Comparison of ENCODE assay signal across 10 cellular contexts in genomic region chr13:32969516-32969941, GRCh38. TPM values are rescaled to one million over a fixed set of nuclear protein-coding genes. Genes with fewer than 3 reads are reported as not detected.
DNase-seq lines count a peak whose midpoint lies in the region; ATAC-seq and TF ChIP-seq lines count a peak whose summit lies in the region.
"Had no signal": no experiment of that assay in that cellular context is flagged by ENCODE, and none has a peak within 500 bp of the region (broad histone marks: within the 10 kb centered on the region; RNA-seq: fewer than 3 reads in every experiment).

No MANE protein-coding gene starts in this region.

- CTCF ChIA-PET in Caco-2 (lab: Charles Lee): no interaction called here

- H3K4me1 ChIP-seq in Peyer's patch (no peaks in the 10 kb centered on the region), Caco-2 (no peaks in the 10 kb centered on the region)

- POLR2A ChIA-PET in Caco-2 (lab: Charles Lee): no interaction called here

- DNase-seq in stimulated activated naive CD8-positive, alpha-beta T cell treated with anti-CD3 and anti-CD28 coated beads, Interleukin-15, Interleukin-2, amounts not matched to agents 100 U/mL and 50 U/mL, for 24 hours: no peak
- DNase-seq in Peyer's patch (no peak), kidney epithelial cell (ENCODE audit: low read depth) (peak; percentile 60), C1 segment of cervical spinal cord (lab: John Stamatoyannopoulos, UW) (no peak), Caco-2 (no peak), COLO829 (ENCODE audit: low spot score) (no peak)
- no peak for DNase-seq in activated T-cell treated with anti-CD3 and anti-CD28 coated beads, Interleukin-2, amount 50 U/mL, for 48 hours

- TF ChIP-seq CTCF in Peyer's patch (IDR thresholded peaks at IDR 0.05) (no peak), kidney epithelial cell (IDR thresholded peaks at IDR 0.05; ENCODE audit: insufficient read depth, low read length, poor library complexity, severe bottlenecking) (no peak), Caco-2 (IDR thresholded peaks at IDR 0.05; ENCODE audit: insufficient read depth in 1 of 2, low read depth in 1 of 2, low read length in 1 of 2, severe bottlenecking in 1 of 2, unreplicated experiment in 1 of 2) (no peak)

- H3K4me3 ChIP-seq in Peyer's patch: peak overlapping the region in 1 of 4 donors; percentile 26
- H3K4me3 ChIP-seq in kidney epithelial cell (ENCODE audit: low read depth, low read length): no peak overlapping the region
- no peak overlapping the region for H3K4me3 ChIP-seq in Caco-2 (ENCODE audit: low read depth, low read length)

- H3K36me3 ChIP-seq in Peyer's patch (no peaks in the 10 kb centered on the region), kidney epithelial cell (ENCODE audit: control insufficient read depth, insufficient read depth, low read length) (no peaks in the 10 kb centered on the region), Caco-2 (ENCODE audit: control insufficient read depth, insufficient read depth, low read length) (no peaks in the 10 kb centered on the region)

- H3K27me3 ChIP-seq in Peyer's patch (no peaks in the 10 kb centered on the region), kidney epithelial cell (ENCODE audit: control insufficient read depth, insufficient read depth, low read length) (no peaks in the 10 kb centered on the region), Caco-2 (replicated peaks; ENCODE audit: control insufficient read depth, insufficient read depth, low read length) (no peaks in the 10 kb centered on the region)

- H3K27ac Mint-ChIP-seq in stimulated activated naive CD8-positive, alpha-beta T cell treated with anti-CD3 and anti-CD28 coated beads, Interleukin-15, Interleukin-2, amounts not matched to agents 100 ng/mL and 50 ng/mL, for 24 hours: peak overlapping the region; percentile 50
- H3K27ac Mint-ChIP-seq in Caco-2 (ENCODE audit: unreplicated experiment): no peak overlapping the region

- intact Hi-C loops in Caco-2 (cut with micrococcal nuclease; ENCODE audit: unreplicated experiment): no loop called here

- peak overlapping the region in 3 of 4 donors; percentile 8 to 64 (median 55) for H3K27ac ChIP-seq in Peyer's patch
- H3K27ac ChIP-seq: C4-2B had no signal

- no peaks in the 10 kb centered on the region for H3K27me3 Mint-ChIP-seq in stimulated activated naive CD8-positive, alpha-beta T cell treated with anti-CD3 and anti-CD28 coated beads, Interleukin-15, Interleukin-2, amounts not matched to agents 100 ng/mL and 50 ng/mL, for 24 hours
- no peaks in the 10 kb centered on the region for H3K27me3 Mint-ChIP-seq in Caco-2 (ENCODE audit: insufficient read depth, unreplicated experiment)

- no peak overlapping the region for H3K4me3 Mint-ChIP-seq in stimulated activated naive CD8-positive, alpha-beta T cell treated with anti-CD3 and anti-CD28 coated beads, Interleukin-15, Interleukin-2, amounts not matched to agents 100 ng/mL and 50 ng/mL, for 24 hours
- H3K4me3 Mint-ChIP-seq in Caco-2 (ENCODE audit: unreplicated experiment): no peak overlapping the region

- H3K9me3 ChIP-seq in Peyer's patch (no peaks in the 10 kb centered on the region), Caco-2 (no peaks in the 10 kb centered on the region)

- no peaks in the 10 kb centered on the region for H3K36me3 Mint-ChIP-seq in stimulated activated naive CD8-positive, alpha-beta T cell treated with anti-CD3 and anti-CD28 coated beads, Interleukin-15, Interleukin-2, amounts not matched to agents 100 ng/mL and 50 ng/mL, for 24 hours (ENCODE audit: low read depth)
- H3K36me3 Mint-ChIP-seq in Caco-2 (ENCODE audit: insufficient read depth, unreplicated experiment): no peaks in the 10 kb centered on the region

- peaks cover 7% of the 10 kb centered on the region for H3K4me1 Mint-ChIP-seq in stimulated activated naive CD8-positive, alpha-beta T cell treated with anti-CD3 and anti-CD28 coated beads, Interleukin-15, Interleukin-2, amounts not matched to agents 100 ng/mL and 50 ng/mL, for 24 hours (ENCODE audit: low read depth)
- H3K4me1 Mint-ChIP-seq in Caco-2 (ENCODE audit: low read depth, unreplicated experiment): no peaks in the 10 kb centered on the region

- no peak for TF ChIP-seq POLR2A in Peyer's patch (IDR thresholded peaks at IDR 0.05)

- no TSS peak for BruUV-seq in Caco-2 (replicated peaks; lab: Mats Ljungman, UMichigan)

- no peaks in the 10 kb centered on the region for H3K9me3 Mint-ChIP-seq in stimulated activated naive CD8-positive, alpha-beta T cell treated with anti-CD3 and anti-CD28 coated beads, Interleukin-15, Interleukin-2, amounts not matched to agents 100 ng/mL and 50 ng/mL, for 24 hours
- no peaks in the 10 kb centered on the region for H3K9me3 Mint-ChIP-seq in Caco-2 (ENCODE audit: unreplicated experiment)

- ATAC-seq in stimulated activated naive CD8-positive, alpha-beta T cell treated with anti-CD3 and anti-CD28 coated beads, Interleukin-15, Interleukin-2, amounts not matched to agents 100 U/mL and 50 U/mL, for 24 hours: no peak

RNA-seq across cellular contexts. Expression of gene KL, which starts 46.7 kb away (rescaled TPM):
- total RNA-seq in Peyer's patch (1 to 10 TPM; 2.5 to 7.0 (median 4.9) TPM), kidney epithelial cell (2.0 and 2.4 TPM in 2 replicates), Caco-2 (2022) (1.3 and 1.5 TPM in 2 replicates)
- total RNA-seq: SK-MEL-5 had no signal
